Comparison of ENCODE assay signal across 21 cellular contexts in the genomic region with DNA sequence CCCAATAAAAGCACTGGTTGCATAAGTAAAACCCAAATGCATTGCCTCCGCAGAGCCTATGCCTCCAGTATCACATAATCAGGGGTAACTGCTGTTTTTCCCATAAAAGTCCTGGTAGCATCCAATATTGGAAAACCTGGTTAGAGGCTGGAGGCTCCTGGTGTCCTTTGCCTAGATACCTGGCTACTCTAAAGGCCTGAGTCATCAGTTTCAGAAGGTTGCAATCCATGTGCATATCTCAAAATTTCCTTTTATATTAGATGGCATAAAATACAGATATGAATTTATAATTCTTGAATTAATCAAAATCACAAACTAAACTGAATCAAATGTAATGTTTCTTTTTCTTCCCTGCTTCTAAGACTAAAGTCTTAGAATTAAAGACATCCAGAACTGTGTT.
DNase-seq lines count a peak whose midpoint lies in the region; ATAC-seq, FAIRE-seq and TF ChIP-seq lines count a peak whose summit lies in the region.
"Had no signal": no experiment of that assay in that cellular context is flagged by ENCODE, and none has a peak within 500 bp of the region (broad histone marks: within the 10 kb centered on the region; RNA-seq: fewer than 3 reads in every experiment).

No MANE protein-coding gene starts in this region.

- peaks cover 6% of the 10 kb centered on the region; the same call in 1 of the 2 replicates for H3F3A ChIP-seq in GM23248 (ENCODE audit: insufficient read depth)

- H3K4me1 Mint-ChIP-seq in type B pancreatic cell (ENCODE audit: unreplicated experiment): no peaks in the 10 kb centered on the region
- H3K4me1 Mint-ChIP-seq: B cell; CD4-positive, CD25-positive, alpha-beta regulatory T cell had no signal

- peak overlapping the region; percentile 54 for H3K4me2 ChIP-seq in GM23248 (ENCODE audit: unreplicated experiment)
- H3K4me2 ChIP-seq in K562 (ENCODE audit: insufficient read depth, low read length): no peak overlapping the region
- H3K4me2 ChIP-seq in trophoblast cell (ENCODE audit: low read length): no peak overlapping the region
- H3K4me2 ChIP-seq: BLaER1 had no signal

- H3K4ac ChIP-seq in trophoblast cell (ENCODE audit: low read depth, low read length): no peak overlapping the region

- H3K9me3 ChIP-seq in GM23248 (ENCODE audit: low read depth) (no peaks in the 10 kb centered on the region), K562 (replicated peaks; ENCODE audit: control insufficient read depth, insufficient read depth, low read depth, low read length) (no peaks in the 10 kb centered on the region), trophoblast cell (ENCODE audit: insufficient read depth, low read depth, low read length) (no peaks in the 10 kb centered on the region)
- H3K9me3 ChIP-seq: BLaER1 had no signal

- TF ChIP-seq POLR2A in K562 (conservative IDR thresholded peaks at IDR 0.05): no peak

- H3K79me2 ChIP-seq in GM23248 (ENCODE audit: insufficient read depth): no peaks in the 10 kb centered on the region
- H3K79me2 ChIP-seq in K562 (ENCODE audit: control insufficient read depth, insufficient read depth, low read length): no peaks in the 10 kb centered on the region
- peaks cover 1% of the 10 kb centered on the region for H3K79me2 ChIP-seq in trophoblast cell (ENCODE audit: control insufficient read depth, insufficient read depth, low read length, poor library complexity)

- intact Hi-C loops in K562 (cut with micrococcal nuclease): no loop called here

- no peaks in the 10 kb centered on the region for H3K9me2 ChIP-seq in GM23248 (ENCODE audit: insufficient read depth)

- no peaks in the 10 kb centered on the region for H3K36me3 ChIP-seq in GM23248 (ENCODE audit: low read depth)
- no peaks in the 10 kb centered on the region for H3K36me3 ChIP-seq in K562 (ENCODE audit: control insufficient read depth, insufficient read depth, low read length)
- H3K36me3 ChIP-seq in trophoblast cell (ENCODE audit: control insufficient read depth in 1 of 2, insufficient read depth in 2 of 2, low read length in 2 of 2): peaks cover 0 to 2% of the 10 kb centered on the region in 2 experiments
- H3K36me3 ChIP-seq: BLaER1 had no signal

- whole genome bisulfite sequencing in GM23248 (ENCODE audit: low coverage in 1 of 2, low lambda C conversion rate in 2 of 2, missing lambda C conversion rate in 2 of 2), 2 experiments: 94 to 100% methylated on average over 1 of the region's 1 CpG
- WGBS in K562 (ENCODE audit: insufficient coverage, low coverage, missing lambda C conversion rate): 67% methylated on average over 1 of the region's 1 CpG
- no CpG with 5 or more reads among the region's 1 CpG for WGBS in trophoblast cell (ENCODE audit: extremely low coverage, insufficient coverage, insufficient read length)

- no peak overlapping the region for H3K18ac ChIP-seq in trophoblast cell (ENCODE audit: low read length)

- ATAC-seq in K562: no peak
- ATAC-seq in HG03095 (IDR thresholded peaks at IDR 0.05; ENCODE audit: unreplicated experiment): no peak
- ATAC-seq: CD8-positive, alpha-beta T cell had no signal

- peaks cover 6% of the 10 kb centered on the region for H3K79me1 ChIP-seq in trophoblast cell (ENCODE audit: low read length)

- no peak overlapping the region for H2AK5ac ChIP-seq in trophoblast cell (ENCODE audit: low read length)

- in situ Hi-C loops in GM23248 (cut with MboI): no loop called here
- in situ Hi-C loops in K562 (cut with MboI): loop anchor here (25.0 kb wide), 1 partner anchor 360 kb away; no protein-coding TSS in a partner anchor

- H2BK5ac ChIP-seq in trophoblast cell (ENCODE audit: low read depth, low read length, poor library complexity): peak overlapping the region; percentile 40

- no peak for TF ChIP-seq RAD21 in K562 (CRISPR knock-in tag; conservative IDR thresholded peaks at IDR 0.05 in 1 of 2, IDR thresholded peaks at IDR 0.05 in 1 of 2)

- DNase-seq in GM23248 (no peak), K562 (ENCODE audit: extremely low read depth in 1 of 4, low spot score in 3 of 4) (no peak), trophoblast cell (no peak), COLO829 (ENCODE audit: low spot score) (no peak), type B pancreatic cell (ENCODE audit: extremely low spot score, unreplicated experiment) (no peak)
- DNase-seq: CD4-positive, CD25-positive, alpha-beta regulatory T cell; CD8-positive, alpha-beta T cell; DMS 273 treated with DMSO at 0.1 percent for 48 hours; DMS79; EL; GDM1; GOT3; H7; HCEC 1CT had no signal

- H3K9ac ChIP-seq in GM23248 (no peak overlapping the region), K562 (ENCODE audit: insufficient read depth in 1 of 2, low read depth in 2 of 2, low read length in 2 of 2) (no peak overlapping the region), trophoblast cell (ENCODE audit: low read length) (no peak overlapping the region)
- H3K9ac ChIP-seq: BLaER1 had no signal

- no peak for TF ChIP-seq CTCF in K562 (IDR thresholded peaks at IDR 0.05 in 2 of 3, conservative IDR thresholded peaks at IDR 0.05 in 1 of 3; ENCODE audit: insufficient read depth in 2 of 3, low read depth in 1 of 3, low read length in 3 of 3)
- TF ChIP-seq CTCF in type B pancreatic cell (conservative IDR thresholded peaks at IDR 0.05): no peak

- no peaks in the 10 kb centered on the region for H3K27me3 Mint-ChIP-seq in type B pancreatic cell

- H3K4me1 ChIP-seq in GM23248 (ENCODE audit: insufficient read depth) (peaks cover 23% of the 10 kb centered on the region), K562 (replicated peaks in 1 of 2; ENCODE audit: control insufficient read depth in 2 of 2, insufficient read depth in 2 of 2, low read length in 2 of 2) (no peaks in the 10 kb centered on the region), trophoblast cell (ENCODE audit: control insufficient read depth in 1 of 2, insufficient read depth in 2 of 2, low read length in 2 of 2) (peaks cover 0 to 2% of the 10 kb centered on the region in 2 experiments)
- H3K4me1 ChIP-seq: BLaER1 had no signal

- H3K4me3 ChIP-seq in GM23248 (no peak overlapping the region), K562 (no peak overlapping the region), trophoblast cell (ENCODE audit: low read depth, low read length) (no peak overlapping the region)
- H3K4me3 ChIP-seq: BLaER1 had no signal

- CTCF ChIA-PET in K562 (lab: Yijun Ruan, JAX; ENCODE audit: low intra/inter-chr PET ratio): no interaction called here

- H4K8ac ChIP-seq in trophoblast cell (ENCODE audit: low read depth, low read length): no peak overlapping the region

- H2AFZ ChIP-seq in GM23248: 0 out of 2 replicates have a peak overlapping the region, but pooled peaks have one; percentile 36
- no peak overlapping the region for H2AFZ ChIP-seq in K562 (ENCODE audit: low read depth, low read length)
- H2AFZ ChIP-seq in trophoblast cell (ENCODE audit: insufficient read depth, low read length, poor library complexity): no peak overlapping the region

- H2BK120ac ChIP-seq in trophoblast cell (ENCODE audit: insufficient read depth, low read length, poor library complexity): peak overlapping the region; percentile 60

- POLR2A ChIA-PET in K562 (lab: Yijun Ruan, JAX): no interaction called here

- H4K91ac ChIP-seq in trophoblast cell (ENCODE audit: low read depth, low read length): peak overlapping the region; percentile 47

- no peaks in the 10 kb centered on the region for H3K9me1 ChIP-seq in K562 (ENCODE audit: control insufficient read depth, insufficient read depth, low read length)

- no peak overlapping the region for H3K4me3 Mint-ChIP-seq in type B pancreatic cell
- H3K4me3 Mint-ChIP-seq: B cell; CD4-positive, CD25-positive, alpha-beta regulatory T cell; CD8-positive, alpha-beta T cell had no signal

- peaks cover 3% of the 10 kb centered on the region for H3K36me3 Mint-ChIP-seq in type B pancreatic cell
- H3K36me3 Mint-ChIP-seq: CD4-positive, CD25-positive, alpha-beta regulatory T cell; CD8-positive, alpha-beta T cell had no signal

- no peak overlapping the region for H3K14ac ChIP-seq in trophoblast cell (ENCODE audit: low read length)

- H3K27me3 ChIP-seq in GM23248 (replicated peaks; ENCODE audit: insufficient read depth): no peaks in the 10 kb centered on the region
- no peaks in the 10 kb centered on the region for H3K27me3 ChIP-seq in K562 (ENCODE audit: control insufficient read depth in 2 of 2, insufficient read depth in 2 of 2, low read length in 2 of 2)
- H3K27me3 ChIP-seq in trophoblast cell (ENCODE audit: insufficient read depth, low read length): no peaks in the 10 kb centered on the region
- H3K27me3 ChIP-seq: BLaER1 had no signal

- FAIRE-seq in K562 (lab: Jason Lieb, UNC): no peak
- FAIRE-seq: D721Med, GM12891, GM18507 had no signal

- H3K23ac ChIP-seq in trophoblast cell (ENCODE audit: low read length): no peak overlapping the region

- no peak overlapping the region for H3K27ac Mint-ChIP-seq in type B pancreatic cell
- H3K27ac Mint-ChIP-seq: B cell; CD4-positive, CD25-positive, alpha-beta regulatory T cell; CD8-positive, alpha-beta T cell had no signal

- no peak for TF ChIP-seq EP300 in K562 (IDR thresholded peaks at IDR 0.05; ENCODE audit: low read length)

- H4K12ac ChIP-seq in trophoblast cell (ENCODE audit: low read depth, low read length): no peak overlapping the region

- no TSS peak for BruUV-seq in K562 (replicated peaks; lab: Mats Ljungman, UMichigan)

- no peak overlapping the region for H2BK12ac ChIP-seq in trophoblast cell (ENCODE audit: low read length)

- no peaks in the 10 kb centered on the region for H4K20me1 ChIP-seq in GM23248 (ENCODE audit: insufficient read depth)
- H4K20me1 ChIP-seq in K562 (replicated peaks; ENCODE audit: control insufficient read depth, insufficient read depth, low read length): no peaks in the 10 kb centered on the region
- H4K20me1 ChIP-seq: BLaER1 had no signal

- H3K27ac ChIP-seq in GM23248: peak overlapping the region; percentile 26; the same call in 1 of the 2 replicates
- no peak overlapping the region for H3K27ac ChIP-seq in K562 (ENCODE audit: extremely low read depth, low read depth, low read length)
- H3K27ac ChIP-seq in trophoblast cell (ENCODE audit: low read depth, low read length): no peak overlapping the region
- H3K27ac ChIP-seq: BLaER1, C4-2B had no signal

- peaks cover 3% of the 10 kb centered on the region for H3K9me3 Mint-ChIP-seq in type B pancreatic cell
- H3K9me3 Mint-ChIP-seq: CD8-positive, alpha-beta T cell had no signal

TF ChIP-seq in K562, 482 proteins besides CTCF, POLR2A, EP300 and RAD21 (continues in another document):
- TF ChIP-seq MAFF (IDR thresholded peaks at IDR 0.05; ENCODE audit: low read length) (peak; percentile 71), MAFK (IDR thresholded peaks at IDR 0.05; ENCODE audit: low read length) (peak; percentile 70)
